17 cellular contexts compared by ENCODE assay signal in genomic region chr13:111657013-111657412, GRCh38.
DNase-seq lines count a peak whose midpoint lies in the region; ATAC-seq and TF ChIP-seq lines count a peak whose summit lies in the region.
"Had no signal": no experiment of that assay in that cellular context is flagged by ENCODE, and none has a peak within 500 bp of the region (broad histone marks: within the 10 kb centered on the region; RNA-seq: fewer than 3 reads in every experiment).

No MANE protein-coding gene starts in this region.

- ATAC-seq in naive thymus-derived CD8-positive, alpha-beta T cell = no peak
- no peak for ATAC-seq in GM19351 (IDR thresholded peaks at IDR 0.05; ENCODE audit: unreplicated experiment)

- peak overlapping the region; percentile 77 for H3K18ac ChIP-seq in neuronal stem cell (ENCODE audit: low read length)

- H2BK12ac ChIP-seq in neuronal stem cell (ENCODE audit: low read length) = peak overlapping the region; percentile 1

- no peaks in the 10 kb centered on the region for H3K9me3 Mint-ChIP-seq in naive thymus-derived CD8-positive, alpha-beta T cell

- H3K4ac ChIP-seq in neuronal stem cell (ENCODE audit: low read length) = no peak overlapping the region

- no CpG with 5 or more reads among the region's 5 CpGs for WGBS in neuronal stem cell (ENCODE audit: extremely low coverage in 2 of 2, insufficient read length in 2 of 2, insufficient replicate concordance in 1 of 2), 2 donors

- H3K9ac ChIP-seq in BLaER1 (no peak overlapping the region), neuronal stem cell (ENCODE audit: low read depth, low read length, poor library complexity) (no peak overlapping the region)

- H2BK5ac ChIP-seq in neuronal stem cell (ENCODE audit: low read length) = no peak overlapping the region

- no peak overlapping the region for H3K14ac ChIP-seq in neuronal stem cell (ENCODE audit: low read length)

- peaks cover 0 to 23% (median 11%) of the 10 kb centered on the region in 5 donors for H3K27me3 Mint-ChIP-seq in naive thymus-derived CD8-positive, alpha-beta T cell

- POLR2A ChIA-PET in naive thymus-derived CD8-positive, alpha-beta T cell (lab: Charles Lee) = no interaction called here

- no peaks in the 10 kb centered on the region for H4K20me1 ChIP-seq in BLaER1

- H3K4me3 Mint-ChIP-seq in naive thymus-derived CD8-positive, alpha-beta T cell = no peak overlapping the region
- H3K4me3 Mint-ChIP-seq: CD4-positive, alpha-beta memory T cell had no signal

- no peak for DNase-seq in neuronal stem cell (ENCODE audit: low spot score)
- DNase-seq in naive thymus-derived CD8-positive, alpha-beta T cell = no peak
- DNase-seq in NCI-H1092 (lab: John Stamatoyannopoulos, UW) = no peak
- DNase-seq: BE2C; CD4-positive, alpha-beta memory T cell; GDM1; Karpas-422; MV-4-11; NCI-H2227 treated with DMSO at 0.1 percent for 48 hours; NCI-H524; NCI-H82; OCI-M1; Right ventricle myocardium superior had no signal

- no peak overlapping the region for H2BK120ac ChIP-seq in neuronal stem cell (ENCODE audit: low read depth, low read length)

- H2AK5ac ChIP-seq in neuronal stem cell (ENCODE audit: low read depth, low read length) = peak overlapping the region; percentile 25

- H3K4me1 Mint-ChIP-seq in naive thymus-derived CD8-positive, alpha-beta T cell = peaks cover 0 to 3% (median 0%) of the 10 kb centered on the region in 4 donors
- H3K4me1 Mint-ChIP-seq: CD4-positive, alpha-beta memory T cell had no signal

- H3K27me3 ChIP-seq in BLaER1 = no peaks in the 10 kb centered on the region
- no peaks in the 10 kb centered on the region for H3K27me3 ChIP-seq in neuronal stem cell (ENCODE audit: control insufficient read depth in 3 of 3, insufficient read depth in 3 of 3, low read depth in 1 of 3, low read length in 3 of 3)

- peak overlapping the region; percentile 8 for H2BK15ac ChIP-seq in neuronal stem cell (ENCODE audit: low read length)

- no peak overlapping the region for H4K91ac ChIP-seq in neuronal stem cell (ENCODE audit: low read depth, low read length, poor library complexity)

- H3K4me2 ChIP-seq in BLaER1 = peak overlapping the region; percentile 82
- no peak overlapping the region for H3K4me2 ChIP-seq in neuronal stem cell (ENCODE audit: insufficient read depth, low read length, poor library complexity, severe bottlenecking)

- peaks cover 48% of the 10 kb centered on the region for H3K4me1 ChIP-seq in BLaER1
- H3K4me1 ChIP-seq in neuronal stem cell (ENCODE audit: control insufficient read depth in 2 of 2, insufficient read depth in 1 of 2, low read depth in 1 of 2, low read length in 2 of 2) = peaks cover 22% of the 10 kb centered on the region in 2 donors
- H3K4me1 ChIP-seq: BE2C had no signal

- H3K9me3 ChIP-seq in BLaER1 (no peaks in the 10 kb centered on the region), neuronal stem cell (replicated peaks in 1 of 2; ENCODE audit: control insufficient read depth in 2 of 2, insufficient read depth in 1 of 2, low read depth in 1 of 2, low read length in 2 of 2) (no peaks in the 10 kb centered on the region)
- H3K9me3 ChIP-seq: BE2C had no signal

- H3K27ac ChIP-seq in BLaER1 (peak overlapping the region; percentile 70; the same call in 1 of the 2 replicates), C4-2B (peak overlapping the region; percentile 89; the same call in 1 of the 2 replicates), angular gyrus (ENCODE audit: low read depth, low read length) (peak overlapping the region; percentile 8), neuronal stem cell (replicated peaks; ENCODE audit: low read length) (no peak overlapping the region)

- H3K27ac Mint-ChIP-seq in naive thymus-derived CD8-positive, alpha-beta T cell = no peak overlapping the region
- H3K27ac Mint-ChIP-seq: CD4-positive, alpha-beta memory T cell had no signal

- H3K36me3 ChIP-seq in BLaER1 (no peaks in the 10 kb centered on the region), neuronal stem cell (replicated peaks in 1 of 2; ENCODE audit: control insufficient read depth in 2 of 2, insufficient read depth in 2 of 2, low read length in 2 of 2) (no peaks in the 10 kb centered on the region)
- H3K36me3 ChIP-seq: BE2C had no signal

- no peak for TF ChIP-seq CTCF in C4-2B (conservative IDR thresholded peaks at IDR 0.05)

- no peak overlapping the region for H3K4me3 ChIP-seq in BLaER1
- H3K4me3 ChIP-seq in neuronal stem cell (ENCODE audit: low read length in 2 of 2) = no peak overlapping the region

- no peak overlapping the region for H4K8ac ChIP-seq in neuronal stem cell (ENCODE audit: low read depth, low read length)

- H2AFZ ChIP-seq in neuronal stem cell (ENCODE audit: low read length) = no peak overlapping the region

- H3K79me1 ChIP-seq in neuronal stem cell (ENCODE audit: low read depth, low read length) = no peaks in the 10 kb centered on the region

- no peaks in the 10 kb centered on the region for H3K36me3 Mint-ChIP-seq in naive thymus-derived CD8-positive, alpha-beta T cell
- H3K36me3 Mint-ChIP-seq: CD4-positive, alpha-beta memory T cell had no signal

- no peak overlapping the region for H3K23ac ChIP-seq in neuronal stem cell (ENCODE audit: low read depth, low read length, poor library complexity)
